ENCODE assay signal across 12 cellular contexts in genomic region chr11:83002047-83002446, GRCh38.
DNase-seq lines count a peak whose midpoint lies in the region; ATAC-seq and TF ChIP-seq lines count a peak whose summit lies in the region.
"Had no signal": no experiment of that assay in that cellular context is flagged by ENCODE, and none has a peak within 500 bp of the region (broad histone marks: within the 10 kb centered on the region; RNA-seq: fewer than 3 reads in every experiment).

No MANE protein-coding gene starts in this region.

- H3K9me3 Mint-ChIP-seq in activated CD4-positive, alpha-beta T cell treated with anti-CD3 and anti-CD28 coated beads, Interleukin-2, amount 10 ng/mL, durations not matched to agents 24 days and 14 days, result no peaks in the 10 kb centered on the region
- H3K9me3 Mint-ChIP-seq in osteocyte (ENCODE audit: unreplicated experiment), result no peaks in the 10 kb centered on the region

- H3K4me3 ChIP-seq in GM23248, result no peak overlapping the region
- H3K4me3 ChIP-seq: GM12878, thoracic aorta had no signal

- peak overlapping the region; percentile 23 for H3K27ac Mint-ChIP-seq in activated CD4-positive, alpha-beta T cell treated with anti-CD3 and anti-CD28 coated beads, Interleukin-2, amount 10 ng/mL, durations not matched to agents 24 days and 14 days
- H3K27ac Mint-ChIP-seq in osteocyte (ENCODE audit: unreplicated experiment), result peak overlapping the region; percentile 59

- H3K4me1 Mint-ChIP-seq in activated CD4-positive, alpha-beta T cell treated with anti-CD3 and anti-CD28 coated beads, Interleukin-2, amount 10 ng/mL, durations not matched to agents 24 days and 14 days, result peaks cover 40% of the 10 kb centered on the region
- H3K4me1 Mint-ChIP-seq in osteocyte (ENCODE audit: unreplicated experiment), result peaks cover 52% of the 10 kb centered on the region

- peak overlapping the region; percentile 13 for H3K4me2 ChIP-seq in GM23248 (ENCODE audit: unreplicated experiment)

- H3K36me3 Mint-ChIP-seq in activated CD4-positive, alpha-beta T cell treated with anti-CD3 and anti-CD28 coated beads, Interleukin-2, amount 10 ng/mL, durations not matched to agents 24 days and 14 days (ENCODE audit: low read depth), result no peaks in the 10 kb centered on the region
- H3K36me3 Mint-ChIP-seq in osteocyte (ENCODE audit: unreplicated experiment), result peaks cover 6% of the 10 kb centered on the region

- H3K36me3 ChIP-seq in GM23248 (ENCODE audit: low read depth), result no peaks in the 10 kb centered on the region
- H3K36me3 ChIP-seq: thoracic aorta had no signal

- H3F3A ChIP-seq in GM23248 (ENCODE audit: insufficient read depth), result peaks cover 21% of the 10 kb centered on the region

- no peak overlapping the region for H3K4me3 Mint-ChIP-seq in activated CD4-positive, alpha-beta T cell treated with anti-CD3 and anti-CD28 coated beads, Interleukin-2, amount 10 ng/mL, durations not matched to agents 24 days and 14 days
- H3K4me3 Mint-ChIP-seq in osteocyte (ENCODE audit: unreplicated experiment), result no peak overlapping the region

- no peak for TF ChIP-seq CTCF in osteocyte (IDR thresholded peaks at IDR 0.05)

- intact Hi-C loops in activated CD4-positive, alpha-beta T cell treated with anti-CD3 and anti-CD28 coated beads, Interleukin-2, amount 10 ng/mL, durations not matched to agents 24 days and 14 days (cut with micrococcal nuclease), result no loop called here

- WGBS in GM23248 (ENCODE audit: low coverage in 1 of 2, low lambda C conversion rate in 2 of 2, missing lambda C conversion rate in 2 of 2), 2 experiments, result 25 to 28% methylated on average over 3 of the region's 3 CpGs

- H3K27ac ChIP-seq in GM23248 (peak overlapping the region; percentile 80), cingulate gyrus (ENCODE audit: low read depth, low read length) (peak overlapping the region; percentile 31)
- H3K27ac ChIP-seq: thoracic aorta had no signal

- no peak overlapping the region for H2AFZ ChIP-seq in GM23248

- H3K27me3 Mint-ChIP-seq in activated CD4-positive, alpha-beta T cell treated with anti-CD3 and anti-CD28 coated beads, Interleukin-2, amount 10 ng/mL, durations not matched to agents 24 days and 14 days, result no peaks in the 10 kb centered on the region
- no peaks in the 10 kb centered on the region for H3K27me3 Mint-ChIP-seq in osteocyte (ENCODE audit: unreplicated experiment)

- H4K20me1 ChIP-seq in GM23248 (ENCODE audit: insufficient read depth), result no peaks in the 10 kb centered on the region

- H3K9me2 ChIP-seq in GM23248 (ENCODE audit: insufficient read depth), result no peaks in the 10 kb centered on the region

- H3K9me3 ChIP-seq in GM23248 (ENCODE audit: low read depth), result no peaks in the 10 kb centered on the region
- H3K9me3 ChIP-seq: thoracic aorta had no signal

- in situ Hi-C loops in GM23248 (cut with MboI), result no loop called here
- in situ Hi-C loops in KBM-7 (cut with MboI; ENCODE audit: low pct_unique_long_range_greater_than_20kb, low sequenced_read_pairs), result no loop called here

- H3K9ac ChIP-seq in GM23248, result peak overlapping the region; percentile 57; the same call in 1 of the 2 replicates

- DNase-seq in GM23248 (peak; percentile 85), osteocyte (ENCODE audit: extremely low spot score, unreplicated experiment) (no peak), KBM-7 (no peak)
- peak; percentile 64 for DNase-seq in activated CD4-positive, alpha-beta T cell treated with anti-CD3 and anti-CD28 coated beads, Interleukin-2, amount 10 ng/mL, durations not matched to agents 24 days and 14 days
- DNase-seq: erythroblast, NCI-H187 had no signal

- ATAC-seq in HG03280 (IDR thresholded peaks at IDR 0.05; ENCODE audit: unreplicated experiment), result no peak
- no peak for ATAC-seq in HG03039 (IDR thresholded peaks at IDR 0.05; ENCODE audit: unreplicated experiment)
- ATAC-seq in GM18909 (IDR thresholded peaks at IDR 0.05; ENCODE audit: poor library complexity, unreplicated experiment), result no peak
- ATAC-seq: GM12878 had no signal

- no peaks in the 10 kb centered on the region for H3K27me3 ChIP-seq in GM23248 (replicated peaks; ENCODE audit: insufficient read depth)

- H3K4me1 ChIP-seq in GM23248 (ENCODE audit: insufficient read depth), result peaks cover 24% of the 10 kb centered on the region

- H3K79me2 ChIP-seq in GM23248 (ENCODE audit: insufficient read depth), result peaks cover 55% of the 10 kb centered on the region

Comparison
In these comparisons a context has a peak if more than half of its experiments do, and no peak if none do; other contexts are left out.
1. DNase-seq: peak in GM23248 (single experiment) and activated CD4-positive, alpha-beta T cell treated with anti-CD3 and anti-CD28 coated beads, Interleukin-2, amount 10 ng/mL, durations not matched to agents 24 days and 14 days (single experiment); none in osteocyte (single experiment) and KBM-7 (single experiment).